14 cellular contexts compared by ENCODE assay signal in the genomic region with DNA sequence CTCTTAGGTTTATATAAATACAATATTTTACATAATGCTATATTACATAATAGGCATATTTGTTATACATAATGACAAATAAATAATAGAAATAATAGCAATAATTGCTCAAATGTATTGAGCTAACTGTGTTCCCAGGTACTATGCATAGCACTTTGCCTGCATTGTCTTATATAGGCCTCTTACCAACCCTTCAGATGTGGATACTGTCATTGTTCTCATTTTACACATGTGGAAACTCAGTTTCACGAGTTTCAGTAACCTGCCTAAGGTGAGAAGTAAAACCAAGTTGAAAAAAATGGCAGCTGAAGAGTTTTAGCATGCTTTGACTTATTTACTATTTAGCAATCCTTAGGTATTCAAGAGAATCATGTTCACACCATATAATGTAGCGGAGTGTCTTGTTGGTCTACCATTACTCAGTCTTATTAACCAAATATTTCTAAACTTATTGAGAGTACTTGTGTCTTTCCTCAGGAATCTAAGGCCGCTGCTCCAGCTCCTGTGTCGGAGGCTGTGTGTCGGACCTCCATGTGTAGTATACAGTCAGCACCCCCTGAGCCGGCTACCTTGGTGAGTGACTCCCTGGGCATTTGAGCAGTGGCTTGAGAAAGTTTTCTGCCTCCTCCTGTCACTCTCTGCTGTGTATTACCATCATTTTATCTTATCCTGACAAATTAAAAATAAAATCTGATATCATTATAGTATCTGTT. TPM values are rescaled to one million over a fixed set of nuclear protein-coding genes. Genes with fewer than 3 reads are reported as not detected.
DNase-seq lines count a peak whose midpoint lies in the region; ATAC-seq and TF ChIP-seq lines count a peak whose summit lies in the region.
"Had no signal": no experiment of that assay in that cellular context is flagged by ENCODE, and none has a peak within 500 bp of the region (broad histone marks: within the 10 kb centered on the region; RNA-seq: fewer than 3 reads in every experiment).

No MANE protein-coding gene starts in this region.

- TF ChIP-seq CTCF in natural killer cell (IDR thresholded peaks at IDR 0.05) (no peak), GM13977 (IDR thresholded peaks at IDR 0.05; ENCODE audit: extremely low read depth, insufficient read depth, missing control alignments) (no peak)

- H3K4me1 Mint-ChIP-seq in natural killer cell, result peaks cover 0 to 9% of the 10 kb centered on the region in 2 donors
- H3K4me1 Mint-ChIP-seq in natural killer cell treated with Interleukin-12 subunit alpha and Interleukin-12 subunit beta and Interleukin-15 and Interleukin-18, amount 100 ng/mL, for 72 hours (ENCODE audit: low read depth in 2 of 2), result peaks cover 4 to 10% of the 10 kb centered on the region in 2 donors
- H3K4me1 Mint-ChIP-seq in memory B cell, result no peaks in the 10 kb centered on the region
- no peaks in the 10 kb centered on the region for H3K4me1 Mint-ChIP-seq in stimulated activated memory B cell treated with anti-CD40 and anti-IgM and Interleukin-4, amounts not matched to agents 10 μg/mL and 1 μg/mL and 100 μg/mL, for 72 hours
- H3K4me1 Mint-ChIP-seq: CD4-positive, alpha-beta memory T cell; GM23338; IgD-negative memory B cell had no signal

- no peak overlapping the region for H3K4me3 Mint-ChIP-seq in natural killer cell
- no peak overlapping the region for H3K4me3 Mint-ChIP-seq in natural killer cell treated with Interleukin-12 subunit alpha and Interleukin-12 subunit beta and Interleukin-15 and Interleukin-18, amount 100 ng/mL, for 72 hours
- no peak overlapping the region for H3K4me3 Mint-ChIP-seq in memory B cell
- no peak overlapping the region for H3K4me3 Mint-ChIP-seq in stimulated activated memory B cell treated with anti-CD40 and anti-IgM and Interleukin-4, amounts not matched to agents 10 μg/mL and 1 μg/mL and 100 μg/mL, for 72 hours
- H3K4me3 Mint-ChIP-seq: CD4-positive, alpha-beta memory T cell; GM23338; IgD-negative memory B cell had no signal

- in situ Hi-C loops in GM13977 (cut with MboI; ENCODE audit: low pct_unique_long_range_greater_than_20kb, low sequenced_read_pairs, unreplicated experiment), result no loop called here

- peaks cover 33% of the 10 kb centered on the region for H3K36me3 Mint-ChIP-seq in natural killer cell
- H3K36me3 Mint-ChIP-seq in natural killer cell treated with Interleukin-12 subunit alpha and Interleukin-12 subunit beta and Interleukin-15 and Interleukin-18, amount 100 ng/mL, for 72 hours, result peaks cover 12% of the 10 kb centered on the region
- H3K36me3 Mint-ChIP-seq in memory B cell, result peaks cover 24% of the 10 kb centered on the region
- peaks cover 61% of the 10 kb centered on the region for H3K36me3 Mint-ChIP-seq in stimulated activated memory B cell treated with anti-CD40 and anti-IgM and Interleukin-4, amounts not matched to agents 10 μg/mL and 1 μg/mL and 100 μg/mL, for 72 hours
- H3K36me3 Mint-ChIP-seq: IgD-negative memory B cell had no signal

- H3K27ac Mint-ChIP-seq in natural killer cell, result peak overlapping the region; percentile 4 to 78
- H3K27ac Mint-ChIP-seq in natural killer cell treated with Interleukin-12 subunit alpha and Interleukin-12 subunit beta and Interleukin-15 and Interleukin-18, amount 100 ng/mL, for 72 hours, result no peak overlapping the region
- peak overlapping the region; percentile 43 for H3K27ac Mint-ChIP-seq in memory B cell
- H3K27ac Mint-ChIP-seq in stimulated activated memory B cell treated with anti-CD40 and anti-IgM and Interleukin-4, amounts not matched to agents 10 μg/mL and 1 μg/mL and 100 μg/mL, for 72 hours, result peak overlapping the region; percentile 44
- H3K27ac Mint-ChIP-seq: GM23338 had no signal

- DNase-seq in natural killer cell (no peak), memory B cell (ENCODE audit: low spot score in 2 of 2) (no peak), GM13977 (ENCODE audit: low spot score) (no peak)
- DNase-seq in natural killer cell treated with Interleukin-12 subunit alpha and Interleukin-12 subunit beta and Interleukin-15 and Interleukin-18, amount 100 ng/mL, for 72 hours (ENCODE audit: low spot score), result no peak
- DNase-seq: BE2C; CD4-positive, alpha-beta memory T cell; COR-L47; DMS53; H7 had no signal

- H3K27me3 Mint-ChIP-seq in natural killer cell (ENCODE audit: low read depth in 2 of 2) (no peaks in the 10 kb centered on the region), memory B cell (no peaks in the 10 kb centered on the region)
- no peaks in the 10 kb centered on the region for H3K27me3 Mint-ChIP-seq in natural killer cell treated with Interleukin-12 subunit alpha and Interleukin-12 subunit beta and Interleukin-15 and Interleukin-18, amount 100 ng/mL, for 72 hours
- no peaks in the 10 kb centered on the region for H3K27me3 Mint-ChIP-seq in stimulated activated memory B cell treated with anti-CD40 and anti-IgM and Interleukin-4, amounts not matched to agents 10 μg/mL and 1 μg/mL and 100 μg/mL, for 72 hours
- H3K27me3 Mint-ChIP-seq: CD4-positive, alpha-beta memory T cell; IgD-negative memory B cell had no signal

- ATAC-seq in natural killer cell, result no peak
- ATAC-seq in natural killer cell treated with Interleukin-12 subunit alpha and Interleukin-12 subunit beta and Interleukin-15 and Interleukin-18, amount 100 ng/mL, for 72 hours, result no peak
- no peak for ATAC-seq in memory B cell (ENCODE audit: low read depth)
- no peak for ATAC-seq in stimulated activated memory B cell treated with anti-CD40 and anti-IgM and Interleukin-4, amounts not matched to agents 10 μg/mL and 1 μg/mL and 100 μg/mL, for 72 hours
- no peak for ATAC-seq in HG02588 (IDR thresholded peaks at IDR 0.05; ENCODE audit: unreplicated experiment)
- ATAC-seq: A549, GM23338 had no signal

- H3K9me3 Mint-ChIP-seq in natural killer cell, result no peaks in the 10 kb centered on the region
- H3K9me3 Mint-ChIP-seq in natural killer cell treated with Interleukin-12 subunit alpha and Interleukin-12 subunit beta and Interleukin-15 and Interleukin-18, amount 100 ng/mL, for 72 hours, result no peaks in the 10 kb centered on the region
- no peaks in the 10 kb centered on the region for H3K9me3 Mint-ChIP-seq in memory B cell
- H3K9me3 Mint-ChIP-seq in stimulated activated memory B cell treated with anti-CD40 and anti-IgM and Interleukin-4, amounts not matched to agents 10 μg/mL and 1 μg/mL and 100 μg/mL, for 72 hours, result no peaks in the 10 kb centered on the region
- H3K9me3 Mint-ChIP-seq: CD4-positive, alpha-beta memory T cell; GM23338; IgD-negative memory B cell had no signal

- intact Hi-C loops in natural killer cell (cut with micrococcal nuclease), result loop anchor here (10.0 kb wide), 1 partner anchor 265 kb away; no protein-coding TSS in a partner anchor

RNA-seq across cellular contexts. Expression of a gene that starts 57.5 kb away (rescaled TPM):
- total RNA-seq in natural killer cell, result 100 to 1,000 TPM; 109 to 158 (median 112) TPM
- 100 to 1,000 TPM; 113 to 138 TPM for total RNA-seq in natural killer cell treated with Interleukin-12 subunit alpha and Interleukin-12 subunit beta and Interleukin-15 and Interleukin-18, amount 100 ng/mL, for 72 hours

Comparison
In these comparisons a context has a peak if more than half of its experiments do, and no peak if none do; other contexts are left out.
1. H3K27ac Mint-ChIP-seq: peak in natural killer cell (2 of 2), memory B cell (single experiment) and stimulated activated memory B cell treated with anti-CD40 and anti-IgM and Interleukin-4, amounts not matched to agents 10 μg/mL and 1 μg/mL and 100 μg/mL, for 72 hours (single experiment); none in natural killer cell treated with Interleukin-12 subunit alpha and Interleukin-12 subunit beta and Interleukin-15 and Interleukin-18, amount 100 ng/mL, for 72 hours (0 of 2).